In genomic region chr10:22481106-22481505, GRCh38 we compare ENCODE assay signal across 1 cellular context.
TF ChIP-seq lines count a peak whose summit lies in the region.

No MANE protein-coding gene starts in this region.

TF ChIP-seq in HepG2, 621 proteins besides CTCF, POLR2A, EP300 and RAD21 (continued from another document):
- peak; percentile 78 for TF ChIP-seq ZNF629 (CRISPR knock-in tag; conservative IDR thresholded peaks at IDR 0.05)
